9 cellular contexts compared by ENCODE assay signal in genomic region chr14:29927596-29928341, GRCh38. TPM values are rescaled to one million over a fixed set of nuclear protein-coding genes. Genes with fewer than 3 reads are reported as not detected.
DNase-seq lines count a peak whose midpoint lies in the region; ATAC-seq and TF ChIP-seq lines count a peak whose summit lies in the region.
"Had no signal": no experiment of that assay in that cellular context is flagged by ENCODE, and none has a peak within 500 bp of the region (broad histone marks: within the 10 kb centered on the region; RNA-seq: fewer than 3 reads in every experiment).

Gene PRKD1 (minus strand): TSS chr14:29927847.

- H3K9me3 Mint-ChIP-seq in activated naive CD4-positive, alpha-beta T cell treated with anti-CD3 and anti-CD28 coated beads, Interleukin-2, amount 10 ng/mL, durations not matched to agents 7 days and 5 days: no peaks in the 10 kb centered on the region
- peaks cover 19 to 31% of the 10 kb centered on the region in 2 donors for H3K9me3 Mint-ChIP-seq in effector memory CD8-positive, alpha-beta T cell

- CTCF ChIA-PET in activated naive CD4-positive, alpha-beta T cell treated with anti-CD3 and anti-CD28 coated beads, Interleukin-2, amount 10 ng/mL, durations not matched to agents 7 days and 5 days (lab: Charles Lee): no interaction called here
- CTCF ChIA-PET in RWPE1 (lab: Yijun Ruan, JAX): interaction anchor here (0.6 to 0.9 kb wide), 3 partner anchors 25 to 1180 kb away, joined by 3 to 4 read pairs (median 3); no protein-coding TSS in a partner anchor

- H3K27me3 ChIP-seq in stomach smooth muscle (ENCODE audit: control insufficient read depth in 1 of 2, insufficient read depth in 2 of 2, low read length in 2 of 2): no peaks in the 10 kb centered on the region

- peaks cover 4% of the 10 kb centered on the region for H3K4me1 Mint-ChIP-seq in activated naive CD4-positive, alpha-beta T cell treated with anti-CD3 and anti-CD28 coated beads, Interleukin-2, amount 10 ng/mL, durations not matched to agents 7 days and 5 days
- peaks cover 5 to 6% of the 10 kb centered on the region in 2 donors for H3K4me1 Mint-ChIP-seq in effector memory CD8-positive, alpha-beta T cell (ENCODE audit: low read depth in 2 of 2)

- peaks cover 33% of the 10 kb centered on the region for H3K27me3 Mint-ChIP-seq in activated naive CD4-positive, alpha-beta T cell treated with anti-CD3 and anti-CD28 coated beads, Interleukin-2, amount 10 ng/mL, durations not matched to agents 7 days and 5 days
- H3K27me3 Mint-ChIP-seq in effector memory CD8-positive, alpha-beta T cell: peaks cover 17 to 31% of the 10 kb centered on the region in 2 donors

- H3K36me3 ChIP-seq in stomach smooth muscle (ENCODE audit: control insufficient read depth in 2 of 2, insufficient read depth in 2 of 2, low read length in 2 of 2): no peaks in the 10 kb centered on the region
- H3K36me3 ChIP-seq: neutrophil had no signal

- H3K36me3 Mint-ChIP-seq in activated naive CD4-positive, alpha-beta T cell treated with anti-CD3 and anti-CD28 coated beads, Interleukin-2, amount 10 ng/mL, durations not matched to agents 7 days and 5 days: no peaks in the 10 kb centered on the region
- no peaks in the 10 kb centered on the region for H3K36me3 Mint-ChIP-seq in effector memory CD8-positive, alpha-beta T cell (ENCODE audit: insufficient read depth)

- peak within 1 kb of the TSS; percentile 66 to 72 for H3K9ac ChIP-seq in stomach smooth muscle (ENCODE audit: low read length in 2 of 2)

- POLR2A ChIA-PET in RWPE1 (lab: Yijun Ruan, JAX; ENCODE audit: low non-redundant PET): no interaction called here

- intact Hi-C loops in lower leg skin (cut with DNase I; ENCODE audit: low total_unique reads): no loop called here

- H3K27ac ChIP-seq in RWPE1: no peak within 1 kb of the TSS
- H3K27ac ChIP-seq in stomach smooth muscle (ENCODE audit: low read length): peak within 1 kb of the TSS; percentile 37
- H3K27ac ChIP-seq: neutrophil had no signal

- TF ChIP-seq POLR2A in lower leg skin (IDR thresholded peaks at IDR 0.05): no peak

- no peak within 1 kb of the TSS for H3K27ac Mint-ChIP-seq in activated naive CD4-positive, alpha-beta T cell treated with anti-CD3 and anti-CD28 coated beads, Interleukin-2, amount 10 ng/mL, durations not matched to agents 7 days and 5 days
- H3K27ac Mint-ChIP-seq in effector memory CD8-positive, alpha-beta T cell: no peak within 1 kb of the TSS

- 3 to 5% methylated on average over 26 to 43 of the region's 75 CpGs for WGBS in lower leg skin, 2 donors

- H3K4me1 ChIP-seq in stomach smooth muscle (ENCODE audit: control insufficient read depth, insufficient read depth, low read length): peaks cover 22% of the 10 kb centered on the region

- ATAC-seq in HG03103 (IDR thresholded peaks at IDR 0.05; ENCODE audit: low read depth, unreplicated experiment): peak; percentile 51
- no peak for ATAC-seq in effector memory CD8-positive, alpha-beta T cell (replicated peaks)
- no peak for ATAC-seq in GM21528 (IDR thresholded peaks at IDR 0.05; ENCODE audit: low FRiP score, unreplicated experiment)

- no peaks in the 10 kb centered on the region for H3K9me3 ChIP-seq in stomach smooth muscle (ENCODE audit: control insufficient read depth in 2 of 2, low read length in 2 of 2)
- H3K9me3 ChIP-seq: neutrophil had no signal

- H3K4me3 ChIP-seq in lower leg skin (ENCODE audit: low read depth, poor library complexity, severe bottlenecking) (peak within 1 kb of the TSS; percentile 24), stomach smooth muscle (ENCODE audit: low read length in 2 of 2) (peak within 1 kb of the TSS; percentile 92 to 94)

- TF ChIP-seq CTCF in RWPE1 (conservative IDR thresholded peaks at IDR 0.05; ENCODE audit: low read depth) (no peak), lower leg skin (IDR thresholded peaks at IDR 0.05) (no peak)

- peak within 1 kb of the TSS; percentile 43 for H3K4me3 Mint-ChIP-seq in activated naive CD4-positive, alpha-beta T cell treated with anti-CD3 and anti-CD28 coated beads, Interleukin-2, amount 10 ng/mL, durations not matched to agents 7 days and 5 days
- H3K4me3 Mint-ChIP-seq in effector memory CD8-positive, alpha-beta T cell: peak within 1 kb of the TSS; percentile 9 to 54

- DNase-seq in activated naive CD4-positive, alpha-beta T cell treated with anti-CD3 and anti-CD28 coated beads, Interleukin-2, amount 10 ng/mL, durations not matched to agents 7 days and 5 days: no peak
- DNase-seq in activated naive CD4-positive, alpha-beta T cell (lab: John Stamatoyannopoulos, UW): no peak
- DNase-seq in RWPE1 (ENCODE audit: low spot score) (peak; percentile 41), lower leg skin (ENCODE audit: low spot score in 2 of 2) (peak in 1 of 2 donors; percentile 89)
- DNase-seq in effector memory CD8-positive, alpha-beta T cell: no peak

RNA-seq across cellular contexts. Expression of gene PRKD1, which starts in this region (rescaled TPM):
- 1 to 10 TPM; 1.2 to 6.7 (median 2.3) TPM for total RNA-seq in lower leg skin
